In genomic region chr10:131755200-131755599, GRCh38 we compare ENCODE assay signal across 18 cellular contexts.
DNase-seq lines count a peak whose midpoint lies in the region; ATAC-seq lines count a peak whose summit lies in the region.
"Had no signal": no experiment of that assay in that cellular context is flagged by ENCODE, and none has a peak within 500 bp of the region (broad histone marks: within the 10 kb centered on the region; RNA-seq: fewer than 3 reads in every experiment).

No MANE protein-coding gene starts in this region.

- peaks cover 0 to 19% (median 0%) of the 10 kb centered on the region in 11 experiments; a peak in 9 of 22 replicates for H3K27me3 ChIP-seq in BLaER1 treated with 17β-estradiol and CSF1 and Interleukin-3, amounts not matched to agents 10 nM and 100 nM
- no peaks in the 10 kb centered on the region for H3K27me3 ChIP-seq in MG63

- no peak for ATAC-seq in GM21786 (IDR thresholded peaks at IDR 0.05; ENCODE audit: unreplicated experiment)

- H3K27ac ChIP-seq in BLaER1 treated with 17β-estradiol and CSF1 and Interleukin-3, amounts not matched to agents 10 nM and 100 nM, result no peak overlapping the region
- H3K27ac ChIP-seq: GM23248 had no signal

- H3K4me2 ChIP-seq in BLaER1 treated with 17β-estradiol and CSF1 and Interleukin-3, amounts not matched to agents 10 nM and 100 nM, result peak overlapping the region in 7 of 11 experiments; percentile 27 to 81 (median 74); a peak in 11 of 22 replicates

- H4K20me1 ChIP-seq in BLaER1 treated with 17β-estradiol and CSF1 and Interleukin-3, amounts not matched to agents 10 nM and 100 nM, result peaks cover 0 to 16% (median 0%) of the 10 kb centered on the region in 11 experiments; a peak in 1 of 22 replicates

- peaks cover 5 to 77% (median 64%) of the 10 kb centered on the region in 10 experiments for H3K4me1 ChIP-seq in BLaER1 treated with 17β-estradiol and CSF1 and Interleukin-3, amounts not matched to agents 10 nM and 100 nM

- no peaks in the 10 kb centered on the region for H3K36me3 ChIP-seq in BLaER1 treated with 17β-estradiol and CSF1 and Interleukin-3, amounts not matched to agents 10 nM and 100 nM
- H3K36me3 ChIP-seq in MG63, result no peaks in the 10 kb centered on the region

- no peak overlapping the region for H3K9ac ChIP-seq in BLaER1 treated with 17β-estradiol and CSF1 and Interleukin-3, amounts not matched to agents 10 nM and 100 nM
- H3K9ac ChIP-seq: GM23248 had no signal

- no peaks in the 10 kb centered on the region for H3K9me3 ChIP-seq in BLaER1 treated with 17β-estradiol and CSF1 and Interleukin-3, amounts not matched to agents 10 nM and 100 nM (replicated peaks in 1 of 11)
- no peaks in the 10 kb centered on the region for H3K9me3 ChIP-seq in MG63

- no peak overlapping the region for H3K4me3 ChIP-seq in BLaER1 treated with 17β-estradiol and CSF1 and Interleukin-3, amounts not matched to agents 10 nM and 100 nM
- no peak overlapping the region for H3K4me3 ChIP-seq in MG63
- H3K4me3 ChIP-seq: GM23248 had no signal

- DNase-seq in Daoy (ENCODE audit: low read depth), result peak; percentile 47
- DNase-seq in kidney tubule cell (ENCODE audit: low spot score), result peak; percentile 34
- no peak for DNase-seq in MV-4-11 (lab: John Stamatoyannopoulos, UW)
- DNase-seq in MG63, result no peak
- DNase-seq in Ammon's horn (ENCODE audit: low spot score), result no peak
- DNase-seq: AML-193; C1 segment of cervical spinal cord; CD4-positive, CD25-positive, alpha-beta regulatory T cell; CD8-positive, alpha-beta memory T cell; COR-L47; DMS153; DMS79; GF-D8; GM23248; HCEC 1CT; KG1 had no signal

Comparison
In these comparisons a context has a peak if more than half of its experiments do, and no peak if none do; other contexts are left out.
1. DNase-seq: peak in Daoy (single experiment) and kidney tubule cell (single experiment); none in MV-4-11 (single experiment), MG63 (single experiment) and Ammon's horn (single experiment).